ENCODE assay signal across 1 cellular context in the genomic region with DNA sequence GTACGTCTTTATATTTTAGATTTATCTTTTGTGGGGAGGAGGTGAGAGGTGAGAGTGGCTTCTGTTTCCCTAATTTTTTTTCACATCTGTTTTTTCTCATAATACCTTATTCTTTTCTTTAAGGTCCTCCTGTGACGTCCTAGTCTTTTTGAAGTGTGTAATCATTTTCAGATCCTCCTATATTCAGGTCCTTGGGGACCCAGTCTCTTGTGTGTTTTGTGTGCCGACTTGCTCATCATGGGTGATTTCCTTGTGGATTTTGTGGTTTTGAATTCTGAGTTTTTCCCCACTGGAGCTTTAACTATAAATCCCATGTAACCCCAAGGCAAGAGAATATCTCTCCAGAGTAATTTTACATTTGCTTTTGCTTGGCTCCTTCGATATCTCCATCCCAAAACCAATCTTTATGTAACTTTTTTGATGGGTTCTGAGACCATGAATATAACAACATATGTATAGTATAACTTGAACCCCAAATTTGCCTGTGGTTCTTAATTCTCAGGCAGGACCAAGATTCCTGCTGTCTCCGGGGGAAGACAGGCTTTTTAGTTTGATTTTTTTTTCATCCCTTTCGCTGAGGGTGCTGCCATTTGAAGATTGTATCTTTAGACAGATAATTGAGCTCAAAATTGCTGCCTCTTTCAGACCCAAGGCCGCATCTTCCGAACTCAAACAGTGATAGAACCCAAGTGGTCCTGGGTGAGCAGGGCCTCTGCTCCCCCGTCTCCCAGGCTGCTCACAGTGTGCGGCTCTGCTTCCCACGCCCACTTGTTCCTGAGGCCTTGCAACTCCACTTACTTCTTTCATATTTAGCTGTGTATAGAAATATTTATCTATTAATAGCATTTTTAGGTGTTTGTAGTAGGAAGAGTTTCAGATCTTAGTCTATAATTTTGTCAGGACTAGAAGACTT.
TF ChIP-seq lines count a peak whose summit lies in the region.

No MANE protein-coding gene starts in this region.

TF ChIP-seq in HepG2, 621 proteins besides CTCF, POLR2A, EP300 and RAD21:
- no peak for TF ChIP-seq ZNF619 (CRISPR knock-in tag; IDR thresholded peaks at IDR 0.05)
- TF ChIP-seq POLR2G (IDR thresholded peaks at IDR 0.05; ENCODE audit: low read depth, low read length): no peak
- TF ChIP-seq ELF3 (CRISPR knock-in tag; IDR thresholded peaks at IDR 0.05): no peak
- no peak for TF ChIP-seq ZNF891 (CRISPR knock-in tag; IDR thresholded peaks at IDR 0.05)
- TF ChIP-seq, protein P1, sequence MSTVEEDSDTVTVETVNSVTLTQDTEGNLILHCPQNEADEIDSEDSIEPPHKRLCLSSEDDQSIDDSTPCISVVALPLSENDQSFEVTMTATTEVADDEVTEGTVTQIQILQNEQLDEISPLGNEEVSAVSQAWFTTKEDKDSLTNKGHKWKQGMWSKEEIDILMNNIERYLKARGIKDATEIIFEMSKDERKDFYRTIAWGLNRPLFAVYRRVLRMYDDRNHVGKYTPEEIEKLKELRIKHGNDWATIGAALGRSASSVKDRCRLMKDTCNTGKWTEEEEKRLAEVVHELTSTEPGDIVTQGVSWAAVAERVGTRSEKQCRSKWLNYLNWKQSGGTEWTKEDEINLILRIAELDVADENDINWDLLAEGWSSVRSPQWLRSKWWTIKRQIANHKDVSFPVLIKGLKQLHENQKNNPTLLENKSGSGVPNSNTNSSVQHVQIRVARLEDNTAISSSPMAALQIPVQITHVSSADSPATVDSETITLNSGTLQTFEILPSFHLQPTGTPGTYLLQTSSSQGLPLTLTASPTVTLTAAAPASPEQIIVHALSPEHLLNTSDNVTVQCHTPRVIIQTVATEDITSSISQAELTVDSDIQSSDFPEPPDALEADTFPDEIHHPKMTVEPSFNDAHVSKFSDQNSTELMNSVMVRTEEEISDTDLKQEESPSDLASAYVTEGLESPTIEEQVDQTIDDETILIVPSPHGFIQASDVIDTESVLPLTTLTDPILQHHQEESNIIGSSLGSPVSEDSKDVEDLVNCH (CRISPR knock-in tag; IDR thresholded peaks at IDR 0.05): no peak
- TF ChIP-seq GLI4 (CRISPR knock-in tag; IDR thresholded peaks at IDR 0.05; ENCODE audit: borderline replicate concordance): no peak
- no peak for TF ChIP-seq LRRFIP1 (CRISPR knock-in tag; conservative IDR thresholded peaks at IDR 0.05)
- no peak for TF ChIP-seq SCMH1 (CRISPR knock-in tag; IDR thresholded peaks at IDR 0.05; ENCODE audit: borderline replicate concordance)
- TF ChIP-seq LCORL (IDR thresholded peaks at IDR 0.05): no peak
- no peak for TF ChIP-seq LCORL (CRISPR knock-in tag; IDR thresholded peaks at IDR 0.05)
